ENCODE assay signal across 7 cellular contexts in the genomic region with DNA sequence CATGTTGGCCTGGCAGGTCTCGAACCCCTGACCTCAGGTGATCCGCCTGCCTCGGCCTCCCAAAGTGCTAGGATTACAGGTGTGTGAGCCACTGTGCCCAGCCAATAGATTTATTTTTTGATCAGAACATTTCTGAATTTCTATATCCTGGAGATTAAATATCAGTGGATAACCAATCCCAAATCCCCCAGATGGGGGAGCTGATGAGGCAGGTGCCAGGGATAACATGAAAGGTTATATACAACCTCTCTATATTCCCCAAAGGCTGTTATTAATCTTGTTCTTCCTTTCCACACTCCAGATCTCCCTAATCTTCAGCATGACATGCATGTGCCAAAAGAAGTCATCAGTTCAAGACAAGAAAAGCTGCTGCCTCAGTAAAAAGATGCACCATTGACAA.
DNase-seq lines count a peak whose midpoint lies in the region; ATAC-seq and TF ChIP-seq lines count a peak whose summit lies in the region.

No MANE protein-coding gene starts in this region.

- H3K27ac Mint-ChIP-seq in activated T-helper 2 cell treated with anti-CD3 and anti-CD28 coated beads, Interferon-gamma antibody, Interleukin-2, Interleukin-4, amounts not matched to agents 10 μg/mL and 5 μg/mL and 100 μg/mL, durations not matched to agents 14 hours and 24 hours and 36 hours, result no peak overlapping the region

- no peaks in the 10 kb centered on the region for H3K4me1 ChIP-seq in HEK293 (ENCODE audit: control insufficient read depth, insufficient read depth, low read length)

- POLR2A ChIA-PET in HEK293 (lab: Yijun Ruan, JAX), result interaction anchor here (0.6 kb wide), 1 partner anchor 178 kb away, joined by 4 read pairs; no protein-coding TSS in a partner anchor

- TF ChIP-seq CTCF in HEK293 (tag by site-specific recombination; IDR thresholded peaks at IDR 0.05) (no peak), WERI-Rb-1 (IDR thresholded peaks at IDR 0.05; ENCODE audit: low read depth, low read length) (peak; percentile 37; the same call in 1 of the 2 replicates)

- no peak overlapping the region for H3K27ac ChIP-seq in HEK293 (ENCODE audit: extremely low read depth, low read depth, low read length)
- H3K27ac ChIP-seq in WERI-Rb-1, result no peak overlapping the region

- no peaks in the 10 kb centered on the region for H3K4me1 Mint-ChIP-seq in activated T-helper 2 cell treated with anti-CD3 and anti-CD28 coated beads, Interferon-gamma antibody, Interleukin-2, Interleukin-4, amounts not matched to agents 10 μg/mL and 5 μg/mL and 100 μg/mL, durations not matched to agents 14 hours and 24 hours and 36 hours (ENCODE audit: low read depth)

- H3K36me3 ChIP-seq in HEK293 (ENCODE audit: control insufficient read depth in 2 of 2, insufficient read depth in 1 of 2, low read length in 2 of 2) (no peaks in the 10 kb centered on the region), WERI-Rb-1 (no peaks in the 10 kb centered on the region)

- H3K9me3 Mint-ChIP-seq in activated T-helper 2 cell treated with anti-CD3 and anti-CD28 coated beads, Interferon-gamma antibody, Interleukin-2, Interleukin-4, amounts not matched to agents 10 μg/mL and 5 μg/mL and 100 μg/mL, durations not matched to agents 14 hours and 24 hours and 36 hours, result no peaks in the 10 kb centered on the region

- H3K4me3 ChIP-seq in HEK293 (ENCODE audit: low read depth, low read length) (no peak overlapping the region), WERI-Rb-1 (ENCODE audit: low read depth, low read length) (no peak overlapping the region)

- peaks cover 13% of the 10 kb centered on the region for H3K27me3 Mint-ChIP-seq in activated T-helper 2 cell treated with anti-CD3 and anti-CD28 coated beads, Interferon-gamma antibody, Interleukin-2, Interleukin-4, amounts not matched to agents 10 μg/mL and 5 μg/mL and 100 μg/mL, durations not matched to agents 14 hours and 24 hours and 36 hours (ENCODE audit: low read depth)

- no peaks in the 10 kb centered on the region for H3K27me3 ChIP-seq in WERI-Rb-1 (ENCODE audit: insufficient read depth, low read depth, severe bottlenecking)

- no peak overlapping the region for H3K4me3 Mint-ChIP-seq in activated T-helper 2 cell treated with anti-CD3 and anti-CD28 coated beads, Interferon-gamma antibody, Interleukin-2, Interleukin-4, amounts not matched to agents 10 μg/mL and 5 μg/mL and 100 μg/mL, durations not matched to agents 14 hours and 24 hours and 36 hours (ENCODE audit: low read depth)

- no peaks in the 10 kb centered on the region for H3K36me3 Mint-ChIP-seq in activated T-helper 2 cell treated with anti-CD3 and anti-CD28 coated beads, Interferon-gamma antibody, Interleukin-2, Interleukin-4, amounts not matched to agents 10 μg/mL and 5 μg/mL and 100 μg/mL, durations not matched to agents 14 hours and 24 hours and 36 hours (ENCODE audit: low read depth)

- intact Hi-C loops in activated T-helper 2 cell treated with anti-CD3 and anti-CD28 coated beads, Interferon-gamma antibody, Interleukin-2, Interleukin-4, amounts not matched to agents 10 μg/mL and 5 μg/mL and 100 μg/mL, durations not matched to agents 14 hours and 24 hours and 36 hours (cut with micrococcal nuclease), result no loop called here

- no peak for ATAC-seq in HG03571 (IDR thresholded peaks at IDR 0.05; ENCODE audit: unreplicated experiment)
- ATAC-seq in GM21515 (IDR thresholded peaks at IDR 0.05; ENCODE audit: unreplicated experiment), result no peak

- peak; percentile 52 for DNase-seq in DMS53 (lab: John Stamatoyannopoulos, UW)
- peak; percentile 44 for DNase-seq in WERI-Rb-1
- DNase-seq in left kidney (ENCODE audit: low read depth, low spot score), result peak; percentile 14
- DNase-seq in activated T-helper 2 cell treated with anti-CD3 and anti-CD28 coated beads, Interferon-gamma antibody, Interleukin-2, Interleukin-4, amounts not matched to agents 10 μg/mL and 5 μg/mL and 100 μg/mL, durations not matched to agents 14 hours and 24 hours and 36 hours (ENCODE audit: low spot score), result no peak

- CTCF ChIA-PET in HEK293 (lab: Yijun Ruan, JAX), result interaction anchor here (0.6 to 1.8 kb wide), 11 partner anchors 9 to 562 kb away, joined by 3 to 8 read pairs (median 4); no protein-coding TSS in a partner anchor

- H3K9me3 ChIP-seq in HEK293 (ENCODE audit: control insufficient read depth, insufficient read depth, low read depth, low read length) (no peaks in the 10 kb centered on the region), WERI-Rb-1 (ENCODE audit: severe bottlenecking) (no peaks in the 10 kb centered on the region)

TF ChIP-seq in HEK293, 187 proteins besides CTCF, POLR2A, EP300 and RAD21:
- TF ChIP-seq ZNF654 (tag by site-specific recombination; IDR thresholded peaks at IDR 0.05; ENCODE audit: low read depth) (peak; percentile 22), MYNN (tag by site-specific recombination; IDR thresholded peaks at IDR 0.05; ENCODE audit: borderline replicate concordance) (no peak)
